Comparison of ENCODE assay signal across 26 cellular contexts in genomic region chr7:135925205-135925604, GRCh38. TPM values are rescaled to one million over a fixed set of nuclear protein-coding genes. Genes with fewer than 3 reads are reported as not detected.
DNase-seq lines count a peak whose midpoint lies in the region; ATAC-seq, FAIRE-seq and TF ChIP-seq lines count a peak whose summit lies in the region.
"Had no signal": no experiment of that assay in that cellular context is flagged by ENCODE, and none has a peak within 500 bp of the region (broad histone marks: within the 10 kb centered on the region; RNA-seq: fewer than 3 reads in every experiment).

No MANE protein-coding gene starts in this region.

- peaks cover 32% of the 10 kb centered on the region for H3K36me3 Mint-ChIP-seq in memory B cell

- ATAC-seq in memory B cell (ENCODE audit: low read depth) = no peak
- ATAC-seq: esophagus mucosa; lower lobe of right lung; right cardiac atrium; stimulated activated naive CD8-positive, alpha-beta T cell treated with anti-CD3 and anti-CD28 coated beads, Interleukin-15, amount 100 ng/mL, for 72 hours; T-helper 17 cell had no signal

- peak overlapping the region; percentile 11 for H3K27ac Mint-ChIP-seq in memory B cell
- H3K27ac Mint-ChIP-seq: activated CD4-positive, alpha-beta T cell treated with anti-CD3 and anti-CD28 coated beads, Interleukin-2, amount 10 ng/mL, durations not matched to agents 24 days and 14 days; activated naive CD4-positive, alpha-beta T cell treated with anti-CD3 and anti-CD28 coated beads, Interleukin-2, amount 10 ng/mL, durations not matched to agents 7 days and 5 days had no signal

- H3K27me3 Mint-ChIP-seq in memory B cell = no peaks in the 10 kb centered on the region
- H3K27me3 Mint-ChIP-seq: activated CD4-positive, alpha-beta T cell treated with anti-CD3 and anti-CD28 coated beads, Interleukin-2, amount 10 ng/mL, durations not matched to agents 24 days and 14 days; activated naive CD4-positive, alpha-beta T cell treated with anti-CD3 and anti-CD28 coated beads, Interleukin-2, amount 10 ng/mL, durations not matched to agents 7 days and 5 days; CD4-positive, CD25-positive, alpha-beta regulatory T cell; stimulated activated naive CD8-positive, alpha-beta T cell treated with anti-CD3 and anti-CD28 coated beads, Interleukin-15, amount 100 ng/mL, for 72 hours; T-helper 17 cell had no signal

- H3K4me3 ChIP-seq in bronchial epithelial cell (ENCODE audit: low read depth, low read length) = no peak overlapping the region
- H3K4me3 ChIP-seq: lower lobe of right lung, MG63, thyroid gland had no signal

- no peak overlapping the region for H3K4me3 Mint-ChIP-seq in memory B cell
- H3K4me3 Mint-ChIP-seq: activated CD4-positive, alpha-beta T cell treated with anti-CD3 and anti-CD28 coated beads, Interleukin-2, amount 10 ng/mL, durations not matched to agents 24 days and 14 days; activated naive CD4-positive, alpha-beta T cell treated with anti-CD3 and anti-CD28 coated beads, Interleukin-2, amount 10 ng/mL, durations not matched to agents 7 days and 5 days; CD4-positive, CD25-positive, alpha-beta regulatory T cell; stimulated activated naive CD8-positive, alpha-beta T cell treated with anti-CD3 and anti-CD28 coated beads, Interleukin-15, amount 100 ng/mL, for 72 hours; T-helper 17 cell had no signal

- H3K4me1 Mint-ChIP-seq in memory B cell = peaks cover 10% of the 10 kb centered on the region
- H3K4me1 Mint-ChIP-seq: activated CD4-positive, alpha-beta T cell treated with anti-CD3 and anti-CD28 coated beads, Interleukin-2, amount 10 ng/mL, durations not matched to agents 24 days and 14 days; activated naive CD4-positive, alpha-beta T cell treated with anti-CD3 and anti-CD28 coated beads, Interleukin-2, amount 10 ng/mL, durations not matched to agents 7 days and 5 days had no signal

- no peak for FAIRE-seq in bronchial epithelial cell (lab: Jason Lieb, UNC)
- FAIRE-seq: kidney had no signal

- peak; percentile 18 for TF ChIP-seq POLR2A in GM19193 (IDR thresholded peaks at IDR 0.05; ENCODE audit: extremely low read depth, insufficient read depth, insufficient read length)

- H3K27me3 ChIP-seq in bronchial epithelial cell (ENCODE audit: control insufficient read depth, insufficient read depth, low read length) = no peaks in the 10 kb centered on the region
- H3K27me3 ChIP-seq: MG63, thyroid gland had no signal

- peak; percentile 18 for DNase-seq in NCI-H226
- peak; percentile 69 for DNase-seq in bronchial epithelial cell (ENCODE audit: low read depth)
- no peak for DNase-seq in memory B cell (ENCODE audit: low spot score in 2 of 2)
- DNase-seq in NCI-H2081 treated with DMSO at 0.1 percent for 48 hours (lab: John Stamatoyannopoulos, UW) = no peak
- no peak for DNase-seq in central memory CD4-positive, alpha-beta T cell
- no peak for DNase-seq in amygdala (lab: John Stamatoyannopoulos, UW)
- DNase-seq: activated CD4-positive, alpha-beta T cell treated with anti-CD3 and anti-CD28 coated beads, Interleukin-2, amount 10 ng/mL, durations not matched to agents 24 days and 14 days; activated naive CD4-positive, alpha-beta T cell treated with anti-CD3 and anti-CD28 coated beads, Interleukin-2, amount 10 ng/mL, durations not matched to agents 7 days and 5 days; activated T-cell treated with anti-CD3 and anti-CD28 coated beads, Interleukin-2, amount 50 U/mL, for 48 hours; amniotic stem cell; CD4-positive, CD25-positive, alpha-beta regulatory T cell; cerebellar nuclear complex; effector CD8-positive, alpha-beta T cell; kidney; lower lobe of right lung; MG63; NCI-H2081; NCI-H510A treated with DMSO at 0.1 percent for 48 hours; right cardiac atrium; RPMI8226; SK-N-SH; stimulated activated naive CD8-positive, alpha-beta T cell treated with anti-CD3 and anti-CD28 coated beads, Interleukin-15, amount 100 ng/mL, for 72 hours; T-helper 17 cell had no signal

- TF ChIP-seq CTCF in bronchial epithelial cell (IDR thresholded peaks at IDR 0.05; ENCODE audit: insufficient read depth, low read length, severe bottlenecking) = no peak

- no peaks in the 10 kb centered on the region for H3K36me3 ChIP-seq in bronchial epithelial cell (ENCODE audit: control insufficient read depth, insufficient read depth, low read length)
- H3K36me3 ChIP-seq: thyroid gland had no signal

- H3K9me3 Mint-ChIP-seq in memory B cell = peaks cover 3% of the 10 kb centered on the region
- H3K9me3 Mint-ChIP-seq: activated CD4-positive, alpha-beta T cell treated with anti-CD3 and anti-CD28 coated beads, Interleukin-2, amount 10 ng/mL, durations not matched to agents 24 days and 14 days; activated naive CD4-positive, alpha-beta T cell treated with anti-CD3 and anti-CD28 coated beads, Interleukin-2, amount 10 ng/mL, durations not matched to agents 7 days and 5 days had no signal

RNA-seq across cellular contexts. Expression of gene MTPN, which starts 52.0 kb away (rescaled TPM):
- 90.6 and 118 TPM in 2 replicates for total RNA-seq in bronchial epithelial cell

Comparison
In these comparisons a context has a peak if more than half of its experiments do, and no peak if none do; other contexts are left out.
1. DNase-seq: peak in NCI-H226 (single experiment) and bronchial epithelial cell (single experiment); none in memory B cell (0 of 2), NCI-H2081 treated with DMSO at 0.1 percent for 48 hours (single experiment), central memory CD4-positive, alpha-beta T cell (single experiment) and amygdala (0 of 56).